23 cellular contexts compared by ENCODE assay signal in genomic region chr7:21468969-21469368, GRCh38.
"Had no signal": no experiment of that assay in that cellular context is flagged by ENCODE, and none has a peak within 500 bp of the region (broad histone marks: within the 10 kb centered on the region; RNA-seq: fewer than 3 reads in every experiment).

No MANE protein-coding gene starts in this region.

- FAIRE-seq: HTR-8/SVneo had no signal

- H3K27ac Mint-ChIP-seq: IgD-negative memory B cell had no signal

- H3K9me3 ChIP-seq: SK-N-SH had no signal

- H3K4me3 Mint-ChIP-seq: IgD-negative memory B cell had no signal

- H3K9me3 Mint-ChIP-seq: IgD-negative memory B cell had no signal

- DNase-seq: KBM-7, MV-4-11, NCI-H1048, NCI-H1105, NCI-H1417, NCI-H1436 treated with DMSO at 0.1 percent for 48 hours, NCI-H1694, NCI-H187 treated with DMSO at 0.1 percent for 48 hours, NCI-H2029 treated with DMSO at 0.1 percent for 48 hours, NCI-H2107, NCI-H2171, NCI-H226, NCI-H446, NCI-H510A, NCI-H524 treated with DMSO at 0.1 percent for 48 hours, NCI-H69, NCI-H774, SHP77, SK-N-SH had no signal

- H3K27me3 Mint-ChIP-seq: IgD-negative memory B cell had no signal

- H3K27ac ChIP-seq: HL-60, RWPE1 had no signal
